ENCODE assay signal across 28 cellular contexts in the genomic region with DNA sequence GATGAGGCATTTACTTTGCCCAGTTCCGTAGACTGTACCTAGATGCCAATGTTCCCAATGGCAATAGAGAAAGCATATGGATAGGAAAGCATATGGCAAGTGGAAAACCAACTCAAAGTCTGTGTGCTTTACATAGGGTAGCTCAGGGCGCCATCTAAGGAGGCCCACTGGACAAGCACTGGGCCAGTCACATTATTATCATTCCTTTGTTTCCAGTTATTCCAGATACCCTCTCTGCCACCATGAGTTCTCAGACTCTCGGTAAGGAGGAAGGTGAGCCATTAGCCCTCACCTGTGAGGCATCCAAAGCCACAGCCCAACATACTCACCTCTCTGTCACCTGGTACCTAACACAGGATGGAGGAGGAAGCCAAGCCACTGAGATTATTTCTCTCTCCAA.
"Had no signal": no experiment of that assay in that cellular context is flagged by ENCODE, and none has a peak within 500 bp of the region (broad histone marks: within the 10 kb centered on the region; RNA-seq: fewer than 3 reads in every experiment).

No MANE protein-coding gene starts in this region.

- H3K4me1 ChIP-seq: gastrocnemius medialis, parathyroid adenoma, suprapubic skin, transverse colon, vagina had no signal

- ATAC-seq: gastrocnemius medialis; left cardiac atrium; left lung; mucosa of descending colon; natural killer cell treated with Interleukin-12 subunit alpha and Interleukin-12 subunit beta and Interleukin-15 and Interleukin-18, amount 100 ng/mL, for 72 hours; sciatic nerve; stimulated activated naive CD8-positive, alpha-beta T cell treated with anti-CD3 and anti-CD28 coated beads, Interleukin-15, amount 100 ng/mL, for 72 hours had no signal

- H3K4me3 Mint-ChIP-seq: mesothelial cell of epicardium; naive B cell; natural killer cell treated with Interleukin-12 subunit alpha and Interleukin-12 subunit beta and Interleukin-15 and Interleukin-18, amount 100 ng/mL, for 72 hours; neural progenitor cell; stimulated activated naive CD8-positive, alpha-beta T cell treated with anti-CD3 and anti-CD28 coated beads, Interleukin-15, amount 100 ng/mL, for 72 hours had no signal

- H3K36me3 Mint-ChIP-seq: naive B cell; natural killer cell treated with Interleukin-12 subunit alpha and Interleukin-12 subunit beta and Interleukin-15 and Interleukin-18, amount 100 ng/mL, for 72 hours; neural progenitor cell had no signal

- H3K4me3 ChIP-seq: coronary artery, esophagus squamous epithelium, gastrocnemius medialis, left lung, mucosa of descending colon, neural progenitor cell, smooth muscle cell, suprapubic skin, transverse colon, vagina had no signal

- DNase-seq: dermis blood vessel endothelial cell; effector memory CD4-positive, alpha-beta T cell; erythroblast; esophagus squamous epithelium; gastrocnemius medialis; head of caudate nucleus; left cardiac atrium; left lung; mesenchymal stem cell; mucosa of descending colon; naive B cell; stimulated activated CD4-positive, alpha-beta T cell treated with anti-CD3 and anti-CD28 coated beads, Interleukin-12 subunit alpha, Interleukin-12 subunit beta, amount 100 ng/mL, for 4 hours; stimulated activated CD4-positive, alpha-beta T cell treated with anti-CD3 and anti-CD28 coated beads, Interleukin-1b, Interleukin-23, amount 100 ng/mL, for 48 hours; stimulated activated CD4-positive, alpha-beta T cell treated with anti-CD3 and anti-CD28 coated beads, Interleukin-4, amount 100 ng/mL, for 1 hour; stimulated activated CD8-positive, alpha-beta memory T cell treated with anti-CD3 and anti-CD28 coated beads, Interleukin-4, amount 100 ng/mL, for 48 hours; stimulated activated naive CD4-positive, alpha-beta T cell; stimulated activated naive CD8-positive, alpha-beta T cell treated with anti-CD3 and anti-CD28 coated beads, Interleukin-15, amount 100 ng/mL, for 72 hours; transverse colon had no signal

- H3K4me1 Mint-ChIP-seq: naive B cell had no signal

- H3K4me2 ChIP-seq: neural progenitor cell, smooth muscle cell had no signal

- H3K27ac ChIP-seq: coronary artery, esophagus squamous epithelium, gastrocnemius medialis, left lung, neural progenitor cell, parathyroid adenoma, suprapubic skin, transverse colon, vagina had no signal

- H3K9me3 Mint-ChIP-seq: mesothelial cell of epicardium; naive B cell; natural killer cell treated with Interleukin-12 subunit alpha and Interleukin-12 subunit beta and Interleukin-15 and Interleukin-18, amount 100 ng/mL, for 72 hours; neural progenitor cell; stimulated activated naive CD8-positive, alpha-beta T cell treated with anti-CD3 and anti-CD28 coated beads, Interleukin-15, amount 100 ng/mL, for 72 hours had no signal

- H3K9ac ChIP-seq: neural progenitor cell, parathyroid adenoma had no signal

- H3K27me3 ChIP-seq: esophagus squamous epithelium, gastrocnemius medialis, left lung, neural progenitor cell, suprapubic skin, transverse colon, vagina had no signal

- H3K27ac Mint-ChIP-seq: mesothelial cell of epicardium; naive B cell; natural killer cell treated with Interleukin-12 subunit alpha and Interleukin-12 subunit beta and Interleukin-15 and Interleukin-18, amount 100 ng/mL, for 72 hours; neural progenitor cell; progenitor cell of endocrine pancreas; stimulated activated naive CD8-positive, alpha-beta T cell treated with anti-CD3 and anti-CD28 coated beads, Interleukin-15, amount 100 ng/mL, for 72 hours had no signal

- H3K27me3 Mint-ChIP-seq: naive B cell; progenitor cell of endocrine pancreas; stimulated activated naive CD8-positive, alpha-beta T cell treated with anti-CD3 and anti-CD28 coated beads, Interleukin-15, amount 100 ng/mL, for 72 hours had no signal

- H3K9me3 ChIP-seq: esophagus squamous epithelium, gastrocnemius medialis, left lung, mucosa of descending colon, suprapubic skin, transverse colon, vagina had no signal

- H3K36me3 ChIP-seq: esophagus squamous epithelium, gastrocnemius medialis, left lung, neural progenitor cell, suprapubic skin, transverse colon, vagina had no signal
